8 cellular contexts compared by ENCODE assay signal in the genomic region with DNA sequence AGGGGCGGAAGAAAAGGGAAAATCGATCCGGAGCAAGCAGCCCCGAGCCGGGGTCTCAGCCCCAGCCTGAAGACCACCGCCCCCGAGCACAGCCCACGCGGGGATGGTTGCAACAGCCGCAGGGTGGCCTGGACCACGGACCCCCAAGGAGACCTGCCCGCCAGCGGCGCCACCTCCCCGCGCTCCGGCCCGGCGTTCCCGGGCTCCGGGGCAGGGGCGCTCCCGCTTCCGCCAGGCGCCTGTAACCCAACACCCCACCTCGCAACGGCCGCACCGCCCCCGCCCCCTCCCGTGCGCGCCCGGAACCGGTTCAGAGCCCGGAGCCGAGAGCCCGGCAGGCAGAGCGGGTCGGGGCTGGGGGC. TPM values are rescaled to one million over a fixed set of nuclear protein-coding genes. Genes with fewer than 3 reads are reported as not detected.
A peak's percentile ranks its signal among the peaks of the same experiment; 100 is the strongest.
DNase-seq lines count a peak whose midpoint lies in the region; ATAC-seq and TF ChIP-seq lines count a peak whose summit lies in the region.

No MANE protein-coding gene starts in this region.

- peaks cover 0 to 13% of the 10 kb centered on the region in 2 donors for H3K36me3 ChIP-seq in gastroesophageal sphincter
- no peaks in the 10 kb centered on the region for H3K36me3 ChIP-seq in ovary

- H3K9me3 ChIP-seq in gastroesophageal sphincter (no peaks in the 10 kb centered on the region), ovary (no peaks in the 10 kb centered on the region)

- no peak for TF ChIP-seq EP300 in gastroesophageal sphincter (IDR thresholded peaks at IDR 0.05)
- TF ChIP-seq EP300 in ovary (IDR thresholded peaks at IDR 0.05), result no peak

- H3K4me1 ChIP-seq in gastroesophageal sphincter (peaks cover 3 to 78% (median 21%) of the 10 kb centered on the region in 3 donors), ovary (ENCODE audit: insufficient read depth) (peaks cover 24% of the 10 kb centered on the region)

- ATAC-seq in gastroesophageal sphincter (peak; percentile 34), HG03342 (IDR thresholded peaks at IDR 0.05; ENCODE audit: unreplicated experiment) (no peak)

- peak overlapping the region; percentile 71 to 89 for H3K4me3 ChIP-seq in gastroesophageal sphincter
- peak overlapping the region; percentile 80 for H3K4me3 ChIP-seq in ovary

- TF ChIP-seq CTCF in gastroesophageal sphincter (IDR thresholded peaks at IDR 0.05) (peak in 1 of 4 experiments; percentile 25), ovary (IDR thresholded peaks at IDR 0.05) (peak in 1 of 3 donors; percentile 8)

- H3K27me3 ChIP-seq in gastroesophageal sphincter (no peaks in the 10 kb centered on the region), ovary (no peaks in the 10 kb centered on the region)

- peak; percentile 54 for DNase-seq in NCI-H1436 (lab: John Stamatoyannopoulos, UW)
- no peak for DNase-seq in NCI-H1436 treated with DMSO at 0.1 percent for 48 hours (lab: John Stamatoyannopoulos, UW)
- DNase-seq in NCI-H510A treated with DMSO at 0.1 percent for 48 hours (lab: John Stamatoyannopoulos, UW), result peak; percentile 59
- DNase-seq in activated gamma-delta T cell (lab: John Stamatoyannopoulos, UW), result peak; percentile 17
- DNase-seq in ovary, result peak; percentile 78 to 88 (median 83)
- DNase-seq in NCI-H187 treated with DMSO at 0.1 percent for 48 hours (lab: John Stamatoyannopoulos, UW), result no peak

- WGBS in gastroesophageal sphincter (ENCODE audit: low coverage in 1 of 2), 2 donors, result no CpG with 5 or more reads among the region's 40 CpGs
- WGBS in ovary, 3 donors, result 0 to 1% (median 0%) methylated on average over 12 to 40 of the region's 40 CpGs

- H3K27ac ChIP-seq in gastroesophageal sphincter (peak overlapping the region; percentile 94 to 100 (median 98)), ovary (peak overlapping the region; percentile 96 to 97)

- intact Hi-C loops in ovary (cut with DNase I), result loop anchor here (5.0 to 10.0 kb wide), 6 partner anchors 41 to 116 kb away; no protein-coding TSS in a partner anchor

- peak in 1 of 2 donors; percentile 13 for TF ChIP-seq POLR2A in gastroesophageal sphincter (IDR thresholded peaks at IDR 0.05)
- peak; percentile 40 for TF ChIP-seq POLR2A in ovary (IDR thresholded peaks at IDR 0.05)

RNA-seq across cellular contexts. Expression of a gene that starts 0.6 kb away (rescaled TPM):
- total RNA-seq in gastroesophageal sphincter, result 1,000 to 10,000 TPM in 2 of 4 donors, 100 to 1,000 TPM in 2; 776 to 1,910 (median 969) TPM
- 100 to 1,000 TPM in 5 of 7 donors, 10 to 100 TPM in 2; 39.0 to 203 (median 138) TPM for total RNA-seq in ovary
- polyA plus RNA-seq in ovary, result 100 to 1,000 TPM in 1 of 2 donors, 10 to 100 TPM in 1; 60.3 to 178 TPM

Comparison
In these comparisons a context has a peak if more than half of its experiments do, and no peak if none do; other contexts are left out.
1. DNase-seq: peak in NCI-H1436 (single experiment), NCI-H510A treated with DMSO at 0.1 percent for 48 hours (single experiment), activated gamma-delta T cell (single experiment) and ovary (5 of 5); none in NCI-H1436 treated with DMSO at 0.1 percent for 48 hours (single experiment) and NCI-H187 treated with DMSO at 0.1 percent for 48 hours (single experiment).